ENCODE assay signal across 6 cellular contexts in the genomic region with DNA sequence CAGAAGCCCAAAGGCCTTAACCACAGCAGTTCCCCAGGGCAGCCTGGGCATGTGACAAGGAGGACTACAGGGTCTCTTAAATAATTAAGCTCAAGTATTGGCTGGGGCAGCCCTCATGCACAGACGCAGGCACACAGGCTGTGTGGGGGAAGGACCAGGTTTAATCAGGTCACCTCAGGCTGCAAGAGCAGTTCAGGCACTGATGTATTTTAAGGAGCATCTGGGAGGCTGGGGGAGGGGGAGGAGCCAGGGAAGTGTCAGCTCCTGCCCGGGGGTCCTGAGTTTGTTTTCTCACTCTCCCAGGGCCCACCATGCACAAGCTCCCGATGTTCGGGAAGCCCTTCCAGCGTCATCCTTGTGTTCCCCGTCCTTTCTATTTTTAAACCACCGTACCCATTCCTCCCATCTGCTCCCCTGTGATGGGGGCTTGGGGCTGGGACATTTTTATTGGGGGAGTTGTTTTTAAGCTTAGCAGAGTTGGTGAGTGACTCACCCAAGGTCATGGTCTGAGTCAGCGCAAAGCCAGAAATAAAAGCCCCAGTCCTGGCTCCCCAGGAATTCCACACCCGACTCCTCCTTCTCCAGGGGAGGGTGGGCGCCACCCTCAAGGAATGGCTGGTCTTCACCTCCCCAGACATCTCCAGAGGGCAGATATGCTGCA. TPM values are rescaled to one million over a fixed set of nuclear protein-coding genes. Genes with fewer than 3 reads are reported as not detected.
A peak's percentile ranks its signal among the peaks of the same experiment; 100 is the strongest.
DNase-seq lines count a peak whose midpoint lies in the region; TF ChIP-seq lines count a peak whose summit lies in the region.

No MANE protein-coding gene starts in this region.

- no peaks in the 10 kb centered on the region for H3K36me3 ChIP-seq in H7 (replicated peaks; ENCODE audit: control insufficient read depth, insufficient read depth, low read length)
- no peaks in the 10 kb centered on the region for H3K36me3 ChIP-seq in brain microvascular endothelial cell (replicated peaks)
- H3K36me3 ChIP-seq in spleen = no peaks in the 10 kb centered on the region

- H3K9me3 ChIP-seq in spleen = no peaks in the 10 kb centered on the region

- intact Hi-C loops in spleen (cut with DNase I; ENCODE audit: low total_unique reads) = no loop called here

- TF ChIP-seq CTCF in brain microvascular endothelial cell (IDR thresholded peaks at IDR 0.05; ENCODE audit: low read depth, low read length, missing control alignments) (no peak), spleen (IDR thresholded peaks at IDR 0.05 in 8 of 11, conservative IDR thresholded peaks at IDR 0.05 in 3 of 11) (no peak)

- TF ChIP-seq POLR2A in spleen (IDR thresholded peaks at IDR 0.05) = no peak

- H3K4me1 ChIP-seq in spleen = peaks cover 0 to 5% (median 0%) of the 10 kb centered on the region in 6 donors

- WGBS in spleen, 5 donors = 57 to 68% (median 60%) methylated on average over 10 of the region's 10 CpGs

- H3K27me3 ChIP-seq in H7 (ENCODE audit: control insufficient read depth, insufficient read depth, low read length) (no peaks in the 10 kb centered on the region), brain microvascular endothelial cell (replicated peaks) (no peaks in the 10 kb centered on the region), spleen (replicated peaks in 1 of 7) (peaks cover 0 to 54% (median 8%) of the 10 kb centered on the region in 7 donors)

- in situ Hi-C loops in brain microvascular endothelial cell (cut with HindIII; ENCODE audit: low pct_ligation_motif_present, low sequenced_read_pairs) = no loop called here

- H3K27ac ChIP-seq in brain microvascular endothelial cell = peak overlapping the region; percentile 4
- no peak overlapping the region for H3K27ac ChIP-seq in spleen

- no peak overlapping the region for H3K4me3 ChIP-seq in H7 (ENCODE audit: insufficient read depth, low read depth, low read length)
- peak overlapping the region; percentile 29 for H3K4me3 ChIP-seq in brain microvascular endothelial cell (ENCODE audit: low read depth, low read length)
- H3K4me3 ChIP-seq in spleen = no peak overlapping the region

- DNase-seq in H7 = peak; percentile 64
- peak; percentile 70 for DNase-seq in brain microvascular endothelial cell
- DNase-seq in non-pigmented ciliary epithelial cell (ENCODE audit: low read depth) = peak; percentile 53
- no peak for DNase-seq in NCI-H524 treated with DMSO at 0.1 percent for 48 hours (lab: John Stamatoyannopoulos, UW)
- no peak for DNase-seq in germinal center (ENCODE audit: low spot score)
- no peak for DNase-seq in spleen

RNA-seq across cellular contexts. Expression of a gene that starts 2.4 kb away (rescaled TPM):
- total RNA-seq in H7 (2014; rRNA removed; shearing (Covaris generic)) = 0.78 and 2.2 TPM in 2 replicates
- under 1 TPM in 4 of 7 donors, not detected in 3; 0.19 to 0.73 (median 0.28) TPM for total RNA-seq in spleen
- under 1 TPM; 0.37 to 0.73 (median 0.58) TPM for polyA plus RNA-seq in spleen

RNA-seq across cellular contexts. Expression of a gene that starts 18.9 kb away (rescaled TPM):
- 8.5 and 9.5 TPM in 2 replicates for total RNA-seq in H7 (2014; rRNA removed; shearing (Covaris generic))
- total RNA-seq in spleen = 10 to 100 TPM; 14.4 to 30.9 (median 22.4) TPM
- 10 to 100 TPM; 12.6 to 24.3 (median 14.6) TPM for polyA plus RNA-seq in spleen

RNA-seq across cellular contexts. Expression of a gene that starts 26.5 kb away (rescaled TPM):
- 5.6 and 7.7 TPM in 2 replicates for total RNA-seq in H7 (2014; rRNA removed; shearing (Covaris generic))
- total RNA-seq in spleen = 10 to 100 TPM; 15.1 to 25.0 (median 15.9) TPM
- 10 to 100 TPM; 18.9 to 20.2 (median 20.2) TPM for polyA plus RNA-seq in spleen

RNA-seq across cellular contexts. Expression of a gene that starts 57.7 kb away (rescaled TPM):
- total RNA-seq in H7 (2014; rRNA removed; shearing (Covaris generic)) = 21.4 and 29.4 TPM in 2 replicates
- 10 to 100 TPM; 17.5 to 29.8 (median 24.5) TPM for total RNA-seq in spleen
- polyA plus RNA-seq in spleen = 10 to 100 TPM in 1 of 3 donors, 1 to 10 TPM in 2; 8.1 to 13.5 (median 9.8) TPM

RNA-seq across cellular contexts. Expression of a gene that starts 57.9 kb away (rescaled TPM):
- total RNA-seq in H7 (2014; rRNA removed; shearing (Covaris generic)) = 658 and 684 TPM in 2 replicates
- total RNA-seq in spleen = 100 to 1,000 TPM; 122 to 183 (median 156) TPM
- polyA plus RNA-seq in spleen = 100 to 1,000 TPM in 2 of 3 donors, 10 to 100 TPM in 1; 93.6 to 129 (median 128) TPM

Comparison
In these comparisons a context has a peak if more than half of its experiments do, and no peak if none do; other contexts are left out.
1. DNase-seq: peak in H7 (single experiment), brain microvascular endothelial cell (single experiment) and non-pigmented ciliary epithelial cell (single experiment); none in NCI-H524 treated with DMSO at 0.1 percent for 48 hours (single experiment), germinal center (single experiment) and spleen (single experiment).